Comparison of ENCODE assay signal across 12 cellular contexts in the genomic region with DNA sequence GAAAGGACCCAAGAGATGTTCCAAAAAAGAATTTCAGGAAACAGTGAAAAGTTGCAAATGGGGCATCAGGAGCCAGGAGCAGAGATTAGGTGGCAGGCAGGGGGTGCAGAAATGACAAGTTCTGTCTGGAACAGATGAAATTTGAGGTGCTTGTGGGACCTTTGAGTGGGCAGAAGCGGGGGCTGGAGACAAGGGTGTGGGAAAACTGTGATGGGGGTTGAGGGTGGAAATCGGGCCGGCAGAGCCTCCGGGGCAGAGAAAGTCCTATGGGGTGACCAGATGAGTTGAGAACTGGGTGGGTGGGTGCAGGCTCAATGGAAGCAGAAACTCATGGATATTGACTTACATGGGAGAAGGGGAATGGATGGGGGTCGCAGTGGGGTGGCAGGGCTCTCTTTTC. TPM values are rescaled to one million over a fixed set of nuclear protein-coding genes. Genes with fewer than 3 reads are reported as not detected.
A peak's percentile ranks its signal among the peaks of the same experiment; 100 is the strongest.
DNase-seq lines count a peak whose midpoint lies in the region; ATAC-seq and TF ChIP-seq lines count a peak whose summit lies in the region.
"Had no signal": no experiment of that assay in that cellular context is flagged by ENCODE, and none has a peak within 500 bp of the region (broad histone marks: within the 10 kb centered on the region; RNA-seq: fewer than 3 reads in every experiment).

No MANE protein-coding gene starts in this region.

- DNase-seq in heart right ventricle (no peak), cardiac septum (ENCODE audit: low spot score) (no peak), ascending aorta (ENCODE audit: low spot score in 2 of 2) (no peak), inferior parietal cortex (ENCODE audit: extremely low spot score) (no peak), DMS 273 treated with DMSO at 0.1 percent for 48 hours (lab: John Stamatoyannopoulos, UW) (no peak), MG63 (no peak)
- no peak for DNase-seq in naive thymus-derived CD4-positive, alpha-beta T cell
- DNase-seq: activated gamma-delta T cell treated with Interleukin-2 at 50 U/mL for 16 hours; SK-N-SH; stimulated activated CD4-positive, alpha-beta T cell treated with anti-CD3 and anti-CD28 coated beads, Interleukin-2, amount 100 ng/mL, for 48 hours had no signal

- H3K27ac ChIP-seq in heart right ventricle (peak overlapping the region in 8 of 10 donors; percentile 88 to 98 (median 96)), ascending aorta (peak overlapping the region; percentile 96 to 98)
- H3K27ac ChIP-seq in naive thymus-derived CD4-positive, alpha-beta T cell (ENCODE audit: low read depth, low read length): no peak overlapping the region
- H3K27ac ChIP-seq: HL-60 had no signal

- H3K36me3 ChIP-seq in heart right ventricle (peaks cover 0 to 24% (median 5%) of the 10 kb centered on the region in 9 donors), ascending aorta (peaks cover 7 to 40% of the 10 kb centered on the region in 2 donors), MG63 (no peaks in the 10 kb centered on the region; the same call in 1 of the 2 replicates)
- peaks cover 0 to 2% (median 0%) of the 10 kb centered on the region in 3 experiments for H3K36me3 ChIP-seq in naive thymus-derived CD4-positive, alpha-beta T cell (ENCODE audit: control insufficient read depth in 2 of 3, insufficient read depth in 3 of 3, low read length in 3 of 3)

- POLR2A ChIA-PET in naive thymus-derived CD4-positive, alpha-beta T cell (lab: Charles Lee): no interaction called here

- CTCF ChIA-PET in naive thymus-derived CD4-positive, alpha-beta T cell (lab: Charles Lee): interaction anchor here (3.3 kb wide), 1 partner anchor 24 kb away, joined by 17 read pairs; no protein-coding TSS in a partner anchor

- H3K27me3 Mint-ChIP-seq in naive thymus-derived CD4-positive, alpha-beta T cell: peaks cover 0 to 9% (median 0%) of the 10 kb centered on the region in 5 donors

- H3K4me1 ChIP-seq in heart right ventricle: peaks cover 38 to 92% (median 68%) of the 10 kb centered on the region in 9 donors
- H3K4me1 ChIP-seq in ascending aorta: peaks cover 6 to 33% of the 10 kb centered on the region in 2 donors
- H3K4me1 ChIP-seq in naive thymus-derived CD4-positive, alpha-beta T cell (ENCODE audit: control insufficient read depth in 2 of 2, insufficient read depth in 2 of 2, low read length in 2 of 2): peaks cover 21 to 22% of the 10 kb centered on the region in 2 donors

- no peaks in the 10 kb centered on the region for H3K9me3 ChIP-seq in heart right ventricle
- H3K9me3 ChIP-seq in ascending aorta: no peaks in the 10 kb centered on the region
- H3K9me3 ChIP-seq in naive thymus-derived CD4-positive, alpha-beta T cell (ENCODE audit: control insufficient read depth in 2 of 3, low read length in 3 of 3): no peaks in the 10 kb centered on the region
- no peaks in the 10 kb centered on the region for H3K9me3 ChIP-seq in MG63
- H3K9me3 ChIP-seq: SK-N-SH had no signal

- peaks cover 0 to 2% (median 0%) of the 10 kb centered on the region in 5 donors for H3K36me3 Mint-ChIP-seq in naive thymus-derived CD4-positive, alpha-beta T cell

- no peak for TF ChIP-seq CTCF in heart right ventricle (IDR thresholded peaks at IDR 0.05)
- no peak for TF ChIP-seq CTCF in ascending aorta (IDR thresholded peaks at IDR 0.05)

- 91% methylated on average over 5 of the region's 5 CpGs for WGBS in heart right ventricle, 2 donors

- H3K27ac Mint-ChIP-seq in naive thymus-derived CD4-positive, alpha-beta T cell: peak overlapping the region; percentile 39 to 100 (median 99)

- H3K4me3 ChIP-seq in heart right ventricle (peak overlapping the region in 4 of 10 donors; percentile 48 to 77 (median 64)), ascending aorta (peak overlapping the region; percentile 54 to 79), MG63 (no peak overlapping the region)
- H3K4me3 ChIP-seq in naive thymus-derived CD4-positive, alpha-beta T cell (ENCODE audit: low read length): no peak overlapping the region

- peaks cover 0 to 2% (median 0%) of the 10 kb centered on the region in 11 donors for H3K9me3 Mint-ChIP-seq in naive thymus-derived CD4-positive, alpha-beta T cell

- peaks cover 23 to 44% (median 37%) of the 10 kb centered on the region in 7 donors for H3K4me1 Mint-ChIP-seq in naive thymus-derived CD4-positive, alpha-beta T cell

- ATAC-seq in heart right ventricle (no peak), HG03571 (IDR thresholded peaks at IDR 0.05; ENCODE audit: unreplicated experiment) (no peak)
- no peak for ATAC-seq in naive thymus-derived CD4-positive, alpha-beta T cell

- H3K27me3 ChIP-seq in heart right ventricle (peaks cover 0 to 5% (median 0%) of the 10 kb centered on the region in 7 donors), ascending aorta (no peaks in the 10 kb centered on the region), MG63 (no peaks in the 10 kb centered on the region)
- no peaks in the 10 kb centered on the region for H3K27me3 ChIP-seq in naive thymus-derived CD4-positive, alpha-beta T cell (ENCODE audit: control insufficient read depth in 2 of 2, insufficient read depth in 2 of 2, low read length in 2 of 2)

- intact Hi-C loops in heart right ventricle (cut with DNase I): loop anchor here in 4 of 10 donors (1.0 to 5.0 kb wide), 4 partner anchors 17 to 78 kb away; partner anchors contain the start of gene ATG101 (in 1 of the 4)
- intact Hi-C loops in cardiac septum (cut with DNase I): loop anchor here (2.0 to 10.0 kb wide), 2 partner anchors 13 to 825 kb away; no protein-coding TSS in a partner anchor
- intact Hi-C loops in ascending aorta (cut with DNase I): loop anchor here (1.0 to 10.0 kb wide), 2 partner anchors 16 to 1175 kb away; no protein-coding TSS in a partner anchor
- intact Hi-C loops in naive thymus-derived CD4-positive, alpha-beta T cell (cut with micrococcal nuclease): loop anchor here (2.0 to 10.0 kb wide), 5 partner anchors 43 to 1965 kb away; partner anchors contain the start of genes EIF4B (in 1 of the 2), GALNT6 (in 1 of the 2), SMARCD1 (in 1 of the 2) and TAMALIN (in 1 of the 2)

- peak overlapping the region; percentile 49 to 98 (median 94) for H3K4me3 Mint-ChIP-seq in naive thymus-derived CD4-positive, alpha-beta T cell

RNA-seq across cellular contexts. Expression of gene NR4A1, which starts 1.6 kb away (rescaled TPM):
- total RNA-seq in heart right ventricle: 100 to 1,000 TPM in 6 of 10 donors, 10 to 100 TPM in 4; 34.6 to 588 (median 105) TPM
- 10 to 100 TPM; 53.2 to 83.0 TPM for polyA plus RNA-seq in heart right ventricle
- 76.3 TPM for total RNA-seq in cardiac septum
- total RNA-seq in ascending aorta: 722 TPM
- total RNA-seq in naive thymus-derived CD4-positive, alpha-beta T cell: 100 to 1,000 TPM in 2 of 5 experiments, 1 to 10 TPM in 1, under 1 TPM in 2; 0.89 to 279 (median 7.1) TPM
- 1 to 10 TPM in 1 of 2 donors, under 1 TPM in 1; 0.28 to 1.1 TPM for polyA plus RNA-seq in naive thymus-derived CD4-positive, alpha-beta T cell
- 4.4 TPM in 1 of 2 replicates, not detected in the other for total RNA-seq in MG63 (2014; rRNA removed; shearing (Covaris generic); ENCODE audit: low replicate concordance)

RNA-seq across cellular contexts. Expression of gene ATG101, which starts 20.1 kb away (rescaled TPM):
- total RNA-seq in heart right ventricle: 10 to 100 TPM; 17.5 to 31.8 (median 22.2) TPM
- 10 to 100 TPM; 14.6 to 90.2 TPM for polyA plus RNA-seq in heart right ventricle
- 23.2 TPM for total RNA-seq in cardiac septum
- total RNA-seq in ascending aorta: 39.8 TPM
- 10 to 100 TPM; 20.7 to 39.7 (median 34.3) TPM for total RNA-seq in naive thymus-derived CD4-positive, alpha-beta T cell
- 10 to 100 TPM; 20.9 to 30.9 TPM for polyA plus RNA-seq in naive thymus-derived CD4-positive, alpha-beta T cell
- total RNA-seq in MG63 (2014; rRNA removed; shearing (Covaris generic); ENCODE audit: low replicate concordance): 45.4 and 110 TPM in 2 replicates

RNA-seq across cellular contexts. Expression of gene SMIM41, which starts 29.8 kb away (rescaled TPM):
- under 1 TPM in 3 of 10 donors, not detected in 7; 0.19 to 0.52 (median 0.26) TPM for total RNA-seq in heart right ventricle
- polyA plus RNA-seq in heart right ventricle: under 1 TPM in 1 of 2 donors, not detected in 1; 0.29 TPM
- total RNA-seq in cardiac septum: not detected
- total RNA-seq in ascending aorta: 7.9 TPM
- under 1 TPM in 2 of 5 experiments, not detected in 3; 0.24 to 0.27 TPM for total RNA-seq in naive thymus-derived CD4-positive, alpha-beta T cell
- not detected for polyA plus RNA-seq in naive thymus-derived CD4-positive, alpha-beta T cell
- not detected in 2 replicates for total RNA-seq in MG63 (2014; rRNA removed; shearing (Covaris generic); ENCODE audit: low replicate concordance)
- polyA plus RNA-seq: SK-N-SH had no signal

RNA-seq across cellular contexts. Expression of gene TAMALIN, which starts 42.9 kb away (rescaled TPM):
- total RNA-seq in heart right ventricle (10 to 100 TPM; 16.6 to 47.0 (median 23.9) TPM), cardiac septum (27.5 TPM), ascending aorta (32.6 TPM)
- polyA plus RNA-seq in heart right ventricle: 10 to 100 TPM; 27.2 to 58.8 TPM
- 100 to 1,000 TPM in 2 of 5 experiments, 10 to 100 TPM in 2, 1 to 10 TPM in 1; 5.6 to 501 (median 33.7) TPM for total RNA-seq in naive thymus-derived CD4-positive, alpha-beta T cell
- polyA plus RNA-seq in naive thymus-derived CD4-positive, alpha-beta T cell: 1 to 10 TPM; 1.1 to 1.3 TPM
- 1.4 and 2.0 TPM in 2 replicates for total RNA-seq in MG63 (2014; rRNA removed; shearing (Covaris generic); ENCODE audit: low replicate concordance)

Comparison
In these comparisons a context has a peak if more than half of its experiments do, and no peak if none do; other contexts are left out.
1. H3K4me3 ChIP-seq: peak in ascending aorta (2 of 2); none in naive thymus-derived CD4-positive, alpha-beta T cell (single experiment) and MG63 (single experiment).